ENCODE assay signal across 8 cellular contexts in genomic region chrX:3842822-3843521, GRCh38.
A peak's percentile ranks its signal among the peaks of the same experiment; 100 is the strongest.
DNase-seq lines count a peak whose midpoint lies in the region; ATAC-seq, FAIRE-seq and TF ChIP-seq lines count a peak whose summit lies in the region.
"Not testable (repeated sequence)": the region's sequence is repeated elsewhere in the genome, so short reads cannot be mapped to it uniquely, and the experiment has no call there.

No MANE protein-coding gene starts in this region.

- H3K9ac ChIP-seq in GM12878 (ENCODE audit: control insufficient read depth, insufficient read depth, low read length); iPS-18a (ENCODE audit: low read length): not testable (repeated sequence)

- H3K4me3 ChIP-seq in CD8-positive, alpha-beta T cell (ENCODE audit: low read depth, low read length), result not testable (repeated sequence)
- H3K4me3 ChIP-seq in MG63 (peak overlapping the region; percentile 35; the same call in 1 of the 2 replicates), GM12878 (peak overlapping the region; percentile 50; the same call in 1 of the 2 replicates), iPS-18a (ENCODE audit: low read length) (peak overlapping the region; percentile 48), small intestine (ENCODE audit: low read depth in 1 of 2, low read length in 2 of 2) (peak overlapping the region; percentile 41 to 50)

- RAD21 ChIA-PET in GM12878 (lab: Charles Lee; ENCODE audit: unreplicated experiment), result not testable (repeated sequence)

- peak; percentile 50 for ATAC-seq in CD8-positive, alpha-beta T cell
- ATAC-seq in GM19463 (IDR thresholded peaks at IDR 0.05; ENCODE audit: unreplicated experiment), result peak; percentile 50
- peak; percentile 58 for ATAC-seq in HG02981 (IDR thresholded peaks at IDR 0.05; ENCODE audit: unreplicated experiment)
- ATAC-seq in activated CD4-positive, alpha-beta T cell treated with anti-CD3 and anti-CD28 coated beads for 36 hours, result peak; percentile 40
- ATAC-seq in GM12878, result peak; percentile 75

- 2% methylated on average over 24 of the region's 70 CpGs for WGBS in GM12878 (ENCODE audit: insufficient coverage, insufficient replicate concordance, low lambda C conversion rate, missing lambda C conversion rate)
- 0% methylated on average over 20 to 33 of the region's 70 CpGs; no CpG with 5 or more reads in 1 of the 3 donors for WGBS in small intestine, 3 donors

- FAIRE-seq in GM12878 (lab: Jason Lieb, UNC); small intestine (lab: Jason Lieb, UNC): not testable (repeated sequence)

- H4K20me1 ChIP-seq in GM12878 (ENCODE audit: control insufficient read depth, insufficient read depth), result not testable (repeated sequence)

- not testable (repeated sequence) for H3K27me3 ChIP-seq in CD8-positive, alpha-beta T cell (ENCODE audit: insufficient read depth, low read length); MG63; GM12878 (replicated peaks in 1 of 2; ENCODE audit: control insufficient read depth in 2 of 2, insufficient read depth in 2 of 2, low read length in 1 of 2); iPS-18a (ENCODE audit: control insufficient read depth, insufficient read depth, low read length); small intestine (ENCODE audit: control insufficient read depth in 2 of 2, insufficient read depth in 2 of 2, low read length in 2 of 2)

- H3K9me3 ChIP-seq in CD8-positive, alpha-beta T cell (ENCODE audit: low read length); MG63; GM12878 (replicated peaks; ENCODE audit: control insufficient read depth, insufficient read depth, low read length); iPS-18a (ENCODE audit: control insufficient read depth, low read depth, low read length); small intestine (ENCODE audit: control insufficient read depth, low read depth): not testable (repeated sequence)

- not testable (repeated sequence) for TF ChIP-seq EP300 in GM12878 (IDR thresholded peaks at IDR 0.05; ENCODE audit: borderline replicate concordance in 1 of 2, control insufficient read depth in 1 of 2, low read depth in 2 of 2, low read length in 2 of 2)

- not testable (repeated sequence) for H3K9me3 Mint-ChIP-seq in CD8-positive, alpha-beta T cell; activated CD4-positive, alpha-beta T cell treated with anti-CD3 and anti-CD28 coated beads for 36 hours (ENCODE audit: low read depth)

- not testable (repeated sequence) for H3K4me1 ChIP-seq in CD8-positive, alpha-beta T cell (ENCODE audit: insufficient read depth, low read length); GM12878 (ENCODE audit: control insufficient read depth, insufficient read depth, low read length); iPS-18a (ENCODE audit: control insufficient read depth, low read depth, low read length); small intestine (ENCODE audit: control insufficient read depth in 2 of 2, insufficient read depth in 1 of 2, low read depth in 1 of 2, low read length in 1 of 2)

- intact Hi-C loops in CD8-positive, alpha-beta T cell (cut with DNase I, micrococcal nuclease); activated CD4-positive, alpha-beta T cell treated with anti-CD3 and anti-CD28 coated beads for 36 hours (cut with DNase I, micrococcal nuclease); GM12878 (cut with micrococcal nuclease; ENCODE audit: unreplicated experiment): not testable (repeated sequence)

- not testable (repeated sequence) for H3K79me2 ChIP-seq in GM12878 (ENCODE audit: control insufficient read depth, insufficient read depth, low read length)

- TF ChIP-seq RAD21 in GM12878 (IDR thresholded peaks at IDR 0.05; ENCODE audit: insufficient read depth, low read depth, low read length), result not testable (repeated sequence)

- POLR2A ChIA-PET in CD8-positive, alpha-beta T cell (lab: Charles Lee); activated CD4-positive, alpha-beta T cell treated with anti-CD3 and anti-CD28 coated beads for 36 hours (lab: Charles Lee); GM12878 (lab: Charles Lee): not testable (repeated sequence)

- not testable (repeated sequence) for H3K27ac Mint-ChIP-seq in CD8-positive, alpha-beta T cell; activated CD4-positive, alpha-beta T cell treated with anti-CD3 and anti-CD28 coated beads for 36 hours

- TF ChIP-seq CTCF in CD8-positive, alpha-beta T cell (IDR thresholded peaks at IDR 0.05); GM12878 (IDR thresholded peaks at IDR 0.05 in 2 of 3, conservative IDR thresholded peaks at IDR 0.05 in 1 of 3; ENCODE audit: control insufficient read depth in 2 of 3, extremely low read depth in 1 of 3, insufficient read depth in 1 of 3, low read depth in 3 of 3, low read length in 3 of 3): not testable (repeated sequence)

- not testable (repeated sequence) for H3K27ac ChIP-seq in CD8-positive, alpha-beta T cell (ENCODE audit: low read depth, low read length); GM12878 (ENCODE audit: control insufficient read depth, insufficient read depth); iPS-18a (ENCODE audit: low read length)
- peak overlapping the region in 1 of 2 donors; percentile 31 for H3K27ac ChIP-seq in small intestine (ENCODE audit: low read depth in 1 of 2, low read length in 1 of 2)

- not testable (repeated sequence) for H3K36me3 ChIP-seq in CD8-positive, alpha-beta T cell (ENCODE audit: insufficient read depth, low read length); MG63; GM12878 (ENCODE audit: control insufficient read depth in 2 of 2, insufficient read depth in 2 of 2, low read length in 1 of 2); iPS-18a (ENCODE audit: control insufficient read depth, low read depth, low read length); small intestine (ENCODE audit: control insufficient read depth in 2 of 2, insufficient read depth in 2 of 2, low read length in 2 of 2)

- BruUV-seq in GM12878 (replicated peaks; lab: Mats Ljungman, UMichigan), result not testable (repeated sequence)

- peak in 3 of 7 experiments; percentile 18 to 55 (median 38) for DNase-seq in CD8-positive, alpha-beta T cell
- peak; percentile 41 for DNase-seq in MG63
- not testable (repeated sequence) for DNase-seq in activated CD4-positive, alpha-beta T cell treated with anti-CD3 and anti-CD28 coated beads for 36 hours; GM12878 (ENCODE audit: low read depth, low spot score); small intestine

- not testable (repeated sequence) for H2AFZ ChIP-seq in GM12878 (ENCODE audit: control insufficient read depth, low read depth, low read length)

- in situ Hi-C loops in GM12878 (cut with MboI), result not testable (repeated sequence)

- TF ChIP-seq POLR2A in GM12878 (IDR thresholded peaks at IDR 0.05; ENCODE audit: low read depth, low read length), result not testable (repeated sequence)

- SMC1A ChIA-PET in GM12878 (lab: Charles Lee; ENCODE audit: uncharacterized antibody, unreplicated experiment), result not testable (repeated sequence)

- CTCF ChIA-PET in CD8-positive, alpha-beta T cell (lab: Charles Lee); activated CD4-positive, alpha-beta T cell treated with anti-CD3 and anti-CD28 coated beads for 36 hours (lab: Charles Lee); GM12878 (lab: Yijun Ruan, JAX): not testable (repeated sequence)

- H3K4me1 Mint-ChIP-seq in CD8-positive, alpha-beta T cell (ENCODE audit: low read depth); activated CD4-positive, alpha-beta T cell treated with anti-CD3 and anti-CD28 coated beads for 36 hours: not testable (repeated sequence)

- H3K36me3 Mint-ChIP-seq in CD8-positive, alpha-beta T cell; activated CD4-positive, alpha-beta T cell treated with anti-CD3 and anti-CD28 coated beads for 36 hours (ENCODE audit: low read depth): not testable (repeated sequence)

- H3K4me3 Mint-ChIP-seq in CD8-positive, alpha-beta T cell; activated CD4-positive, alpha-beta T cell treated with anti-CD3 and anti-CD28 coated beads for 36 hours: not testable (repeated sequence)

- not testable (repeated sequence) for H3K4me2 ChIP-seq in GM12878 (ENCODE audit: control insufficient read depth, insufficient read depth)

- H3K27me3 Mint-ChIP-seq in CD8-positive, alpha-beta T cell (ENCODE audit: low read depth); activated CD4-positive, alpha-beta T cell treated with anti-CD3 and anti-CD28 coated beads for 36 hours: not testable (repeated sequence)

TF ChIP-seq in GM12878, 131 proteins besides CTCF, POLR2A, EP300 and RAD21:
- 0 out of 2 replicates have a peak, but pooled peaks have one; percentile 16 for TF ChIP-seq CREM (IDR thresholded peaks at IDR 0.05; ENCODE audit: low read depth)
- TF ChIP-seq BHLHE40 (IDR thresholded peaks at IDR 0.05; ENCODE audit: borderline replicate concordance in 1 of 2, low read depth in 2 of 2, low read length in 1 of 2), result peak in 1 of 2 experiments; percentile 25; a peak in 1 of 4 replicates
